Comparison of ENCODE assay signal across 8 cellular contexts in genomic region chr9:19048966-19049871, GRCh38. TPM values are rescaled to one million over a fixed set of nuclear protein-coding genes. Genes with fewer than 3 reads are reported as not detected.
DNase-seq lines count a peak whose midpoint lies in the region; ATAC-seq and TF ChIP-seq lines count a peak whose summit lies in the region.

Gene RRAGA, plus strand, starts transcription at chr9:19049427. Its CDS starts 233 bp downstream, at chr9:19049660.

- H3K27ac ChIP-seq in VCaP = peak within 1 kb of the TSS; percentile 98
- H3K27ac ChIP-seq in breast epithelium = peak within 1 kb of the TSS; percentile 99
- peak within 1 kb of the TSS; percentile 83 for H3K27ac ChIP-seq in smooth muscle cell (ENCODE audit: low read depth)

- peak; percentile 93 for ATAC-seq in GM18873 (IDR thresholded peaks at IDR 0.05; ENCODE audit: low FRiP score, unreplicated experiment)
- peak; percentile 87 for ATAC-seq in HG03139 (IDR thresholded peaks at IDR 0.05; ENCODE audit: unreplicated experiment)

- TF ChIP-seq POLR2A in breast epithelium (IDR thresholded peaks at IDR 0.05) = no peak

- TF ChIP-seq CTCF in VCaP (conservative IDR thresholded peaks at IDR 0.05) (peak; percentile 97), breast epithelium (IDR thresholded peaks at IDR 0.05) (peak; percentile 67 to 94 (median 91)), smooth muscle cell (IDR thresholded peaks at IDR 0.05; ENCODE audit: borderline replicate concordance, insufficient read depth, poor library complexity, severe bottlenecking) (peak; percentile 89)

- H2AFZ ChIP-seq in smooth muscle cell (ENCODE audit: low read depth) = peak within 1 kb of the TSS; percentile 92

- peaks cover 33% of the 10 kb centered on the region for H3K79me2 ChIP-seq in smooth muscle cell (ENCODE audit: low read depth)

- no peaks in the 10 kb centered on the region for H3K27me3 ChIP-seq in breast epithelium
- no peaks in the 10 kb centered on the region for H3K27me3 ChIP-seq in smooth muscle cell (ENCODE audit: low read depth)

- H3K9me3 ChIP-seq in breast epithelium (no peaks in the 10 kb centered on the region), smooth muscle cell (replicated peaks; ENCODE audit: low read depth) (no peaks in the 10 kb centered on the region)

- H3K36me3 ChIP-seq in breast epithelium (no peaks in the 10 kb centered on the region), smooth muscle cell (ENCODE audit: low read depth) (no peaks in the 10 kb centered on the region)

- 1% methylated on average over 74 of the region's 79 CpGs for WGBS in smooth muscle cell (ENCODE audit: low lambda C conversion rate)

- H3K4me3 ChIP-seq in breast epithelium (peak within 1 kb of the TSS; percentile 89 to 95 (median 91)), smooth muscle cell (peak within 1 kb of the TSS; percentile 73)

- H3F3A ChIP-seq in smooth muscle cell (ENCODE audit: low read depth) = peaks cover 14% of the 10 kb centered on the region

- H3K4me1 ChIP-seq in breast epithelium (no peaks in the 10 kb centered on the region), smooth muscle cell (ENCODE audit: low read depth) (peaks cover 15% of the 10 kb centered on the region)

- DNase-seq in AG08395 (ENCODE audit: low spot score) (peak; percentile 96), NCI-H2196 treated with DMSO at 0.1 percent for 48 hours (lab: John Stamatoyannopoulos, UW; ENCODE audit: unreplicated experiment) (peak; percentile 93), breast epithelium (ENCODE audit: low spot score in 2 of 2) (peak; percentile 89 to 93), iPS-NIHi11 (ENCODE audit: low spot score) (peak; percentile 95), smooth muscle cell (lab: John Stamatoyannopoulos, UW; ENCODE audit: unreplicated experiment) (peak; percentile 83)

- peaks cover 35% of the 10 kb centered on the region for H4K20me1 ChIP-seq in smooth muscle cell (ENCODE audit: low read depth)

- peak within 1 kb of the TSS; percentile 88 for H3K4me2 ChIP-seq in smooth muscle cell

- intact Hi-C loops in breast epithelium (cut with DNase I; ENCODE audit: low total_unique reads) = no loop called here

- peak within 1 kb of the TSS; percentile 87 for H3K9ac ChIP-seq in smooth muscle cell (ENCODE audit: low read depth)

RNA-seq across cellular contexts. Expression of gene RRAGA, which starts in this region (rescaled TPM):
- total RNA-seq in breast epithelium (10 to 100 TPM; 39.1 to 48.6 (median 43.6) TPM), smooth muscle cell (93.1 and 101 TPM in 2 replicates)
- 136 and 139 TPM in 2 replicates for polyA plus RNA-seq in smooth muscle cell

Comparison
In these comparisons a context has a peak if more than half of its experiments do, and no peak if none do; other contexts are left out.
1. Peak in every context shown above with its lines: DNase-seq, ATAC-seq, H3K4me3 ChIP-seq and H3K27ac ChIP-seq.